ENCODE assay signal across 1 cellular context in genomic region chr12:112126000-112126431, GRCh38.
A peak's percentile ranks its signal among the peaks of the same experiment; 100 is the strongest.
TF ChIP-seq lines count a peak whose summit lies in the region.

No MANE protein-coding gene starts in this region.

TF ChIP-seq in K562, 482 proteins besides CTCF, POLR2A, EP300 and RAD21 (continued from another document and continues in another):
- TF ChIP-seq ZBTB2 (IDR thresholded peaks at IDR 0.05) (no peak), RBBP5 (IDR thresholded peaks at IDR 0.05; ENCODE audit: borderline replicate concordance, insufficient read depth, low read length, poor library complexity, severe bottlenecking) (no peak), PHF21A (IDR thresholded peaks at IDR 0.05; ENCODE audit: borderline replicate concordance, low read depth) (no peak), ZBTB9 (CRISPR knock-in tag; IDR thresholded peaks at IDR 0.05) (no peak), MAX (CRISPR knock-in tag; IDR thresholded peaks at IDR 0.05) (peak; percentile 36; the same call in 1 of the 2 replicates), IRF1 (CRISPR knock-in tag; IDR thresholded peaks at IDR 0.05; ENCODE audit: borderline replicate concordance) (peak; percentile 60; the same call in 1 of the 2 replicates), GABPB2 (CRISPR knock-in tag; conservative IDR thresholded peaks at IDR 0.05) (no peak), ZNF311 (CRISPR knock-in tag; IDR thresholded peaks at IDR 0.05) (no peak), ZNF592 (IDR thresholded peaks at IDR 0.05) (0 out of 2 replicates have a peak, but pooled peaks have one; percentile 51), KDM4B (IDR thresholded peaks at IDR 0.05; ENCODE audit: borderline replicate concordance in 2 of 2, low read depth in 1 of 2) (no peak), MECOM (CRISPR knock-in tag; IDR thresholded peaks at IDR 0.05) (no peak), ZNF143 (CRISPR knock-in tag; IDR thresholded peaks at IDR 0.05) (peak; percentile 37; the same call in 1 of the 2 replicates), CREB3L1 (IDR thresholded peaks at IDR 0.05; ENCODE audit: borderline replicate concordance, low read depth) (no peak), HNRNPK (IDR thresholded peaks at IDR 0.05; ENCODE audit: low read depth, low read length, poor library complexity, severe bottlenecking) (no peak), ZNF224 (CRISPR knock-in tag; IDR thresholded peaks at IDR 0.05) (0 out of 2 replicates have a peak, but pooled peaks have one; percentile 17), TEAD1 (CRISPR knock-in tag; IDR thresholded peaks at IDR 0.05) (0 out of 4 replicates have a peak, but pooled peaks of 1 of the 2 experiments have one; percentile 55), RBM14 (IDR thresholded peaks at IDR 0.05; ENCODE audit: borderline replicate concordance, insufficient read depth, low read depth, low read length) (no peak), E2F3 (CRISPR knock-in tag; IDR thresholded peaks at IDR 0.05) (no peak), ZNF395 (CRISPR knock-in tag; IDR thresholded peaks at IDR 0.05) (no peak), CHD1 (IDR thresholded peaks at IDR 0.05; ENCODE audit: low read length) (no peak), ZNF347 (CRISPR knock-in tag; IDR thresholded peaks at IDR 0.05; ENCODE audit: low read depth) (no peak), RERE (CRISPR knock-in tag; IDR thresholded peaks at IDR 0.05; ENCODE audit: borderline replicate concordance) (no peak), ARID3B (CRISPR knock-in tag; IDR thresholded peaks at IDR 0.05; ENCODE audit: borderline replicate concordance) (no peak), ZNF511 (CRISPR knock-in tag; IDR thresholded peaks at IDR 0.05) (peak; percentile 4; the same call in 1 of the 2 replicates), SIX5 (IDR thresholded peaks at IDR 0.05; ENCODE audit: borderline replicate concordance in 1 of 2, insufficient read depth in 1 of 2, low read depth in 1 of 2, low read length in 2 of 2) (no peak), TGIF2 (CRISPR knock-in tag; IDR thresholded peaks at IDR 0.05) (no peak), LEF1 (IDR thresholded peaks at IDR 0.05) (no peak), HNRNPH1 (optimal IDR thresholded peaks at IDR 0.05; ENCODE audit: low read depth, low read length) (no peak), NR2C1 (IDR thresholded peaks at IDR 0.05) (no peak), NR2C1 (tag; IDR thresholded peaks at IDR 0.05) (no peak), SMAD4 (CRISPR knock-in tag; conservative IDR thresholded peaks at IDR 0.05) (0 out of 2 replicates have a peak, but pooled peaks have one; percentile 22), MAZ (CRISPR knock-in tag; conservative IDR thresholded peaks at IDR 0.05 in 1 of 2, IDR thresholded peaks at IDR 0.05 in 1 of 2) (0 out of 4 replicates have a peak, but pooled peaks of 1 of the 2 experiments have one; percentile 6), PPARD (CRISPR knock-in tag; IDR thresholded peaks at IDR 0.05) (no peak), FOXP4 (CRISPR knock-in tag; IDR thresholded peaks at IDR 0.05; ENCODE audit: borderline replicate concordance) (0 out of 2 replicates have a peak, but pooled peaks have one; percentile 0), ELF2 (CRISPR knock-in tag; IDR thresholded peaks at IDR 0.05) (no peak), ZNF217 (CRISPR knock-in tag; IDR thresholded peaks at IDR 0.05) (no peak), ZNF3 (CRISPR knock-in tag; IDR thresholded peaks at IDR 0.05) (no peak), SPI1 (IDR thresholded peaks at IDR 0.05; ENCODE audit: borderline replicate concordance, low read depth, low read length) (peak; percentile 10; the same call in 1 of the 2 replicates), TSC22D4 (tag; IDR thresholded peaks at IDR 0.05) (no peak)
